9 cellular contexts compared by ENCODE assay signal in genomic region chr3:187367561-187368103, GRCh38. TPM values are rescaled to one million over a fixed set of nuclear protein-coding genes. Genes with fewer than 3 reads are reported as not detected.
DNase-seq lines count a peak whose midpoint lies in the region; ATAC-seq and TF ChIP-seq lines count a peak whose summit lies in the region.
"Had no signal": no experiment of that assay in that cellular context is flagged by ENCODE, and none has a peak within 500 bp of the region (broad histone marks: within the 10 kb centered on the region; RNA-seq: fewer than 3 reads in every experiment).

No MANE protein-coding gene starts in this region.

- H3K27ac Mint-ChIP-seq in naive thymus-derived CD4-positive, alpha-beta T cell, result peak overlapping the region; percentile 94 to 100 (median 98)

- H3K27me3 ChIP-seq in body of pancreas, result no peaks in the 10 kb centered on the region
- H3K27me3 ChIP-seq in naive thymus-derived CD4-positive, alpha-beta T cell (ENCODE audit: control insufficient read depth in 2 of 2, insufficient read depth in 2 of 2, low read length in 2 of 2), result no peaks in the 10 kb centered on the region

- TF ChIP-seq POLR2A in body of pancreas (IDR thresholded peaks at IDR 0.05), result no peak

- ATAC-seq in body of pancreas, result peak; percentile 17
- ATAC-seq in naive thymus-derived CD4-positive, alpha-beta T cell, result no peak
- ATAC-seq in GM18870 (IDR thresholded peaks at IDR 0.05; ENCODE audit: unreplicated experiment), result no peak

- peaks cover 21 to 42% (median 29%) of the 10 kb centered on the region in 7 donors for H3K4me1 Mint-ChIP-seq in naive thymus-derived CD4-positive, alpha-beta T cell

- no peaks in the 10 kb centered on the region for H3K27me3 Mint-ChIP-seq in naive thymus-derived CD4-positive, alpha-beta T cell

- H3K4me1 ChIP-seq in body of pancreas, result peaks cover 7% of the 10 kb centered on the region
- peaks cover 9 to 13% of the 10 kb centered on the region in 2 donors for H3K4me1 ChIP-seq in naive thymus-derived CD4-positive, alpha-beta T cell (ENCODE audit: control insufficient read depth in 2 of 2, insufficient read depth in 2 of 2, low read length in 2 of 2)

- WGBS in body of pancreas, 2 donors, result 85 to 88% methylated on average over 9 to 16 of the region's 29 CpGs

- H3K36me3 ChIP-seq in KOPT-K1 (ENCODE audit: insufficient read depth, low read length), result peaks cover 25% of the 10 kb centered on the region
- no peaks in the 10 kb centered on the region for H3K36me3 ChIP-seq in body of pancreas (replicated peaks in 1 of 2; ENCODE audit: insufficient read depth in 1 of 2, low read depth in 2 of 2)
- peaks cover 0 to 21% (median 4%) of the 10 kb centered on the region in 3 experiments for H3K36me3 ChIP-seq in naive thymus-derived CD4-positive, alpha-beta T cell (ENCODE audit: control insufficient read depth in 2 of 3, insufficient read depth in 3 of 3, low read length in 3 of 3)

- H3K27ac ChIP-seq in KOPT-K1 (ENCODE audit: low read depth, low read length, poor library complexity, severe bottlenecking), result peak overlapping the region; percentile 94
- H3K27ac ChIP-seq in body of pancreas, result peak overlapping the region; percentile 68 to 90 (median 89)
- H3K27ac ChIP-seq in naive thymus-derived CD4-positive, alpha-beta T cell (ENCODE audit: low read depth, low read length), result peak overlapping the region; percentile 78

- intact Hi-C loops in body of pancreas (cut with DNase I), result no loop called here
- intact Hi-C loops in naive thymus-derived CD4-positive, alpha-beta T cell (cut with micrococcal nuclease), result loop anchor here (1.0 to 10.0 kb wide), 9 partner anchors 228 to 1765 kb away; partner anchors contain the start of genes DNAJB11 (in 1 of the 2), LPP (in 1 of the 2), RPL39L (in 1 of the 2) and TRA2B (in 1 of the 2)

- DNase-seq in AG10803 (ENCODE audit: low read depth) (no peak), body of pancreas (peak in 1 of 4 donors; percentile 11), GM20000 (ENCODE audit: low spot score) (no peak), NCI-H1436 (lab: John Stamatoyannopoulos, UW) (no peak), KG1 (lab: John Stamatoyannopoulos, UW) (no peak)
- peak in 4 of 9 donors; percentile 8 to 29 (median 17) for DNase-seq in naive thymus-derived CD4-positive, alpha-beta T cell
- DNase-seq: SW 1271 had no signal

- CTCF ChIA-PET in naive thymus-derived CD4-positive, alpha-beta T cell (lab: Charles Lee), result interaction anchor here (1.1 kb wide), 1 partner anchor 48 kb away, joined by 4 read pairs; no protein-coding TSS in a partner anchor

- H3K9me3 ChIP-seq in KOPT-K1 (ENCODE audit: insufficient read depth, low read length, poor library complexity, severe bottlenecking), result no peaks in the 10 kb centered on the region
- no peaks in the 10 kb centered on the region for H3K9me3 ChIP-seq in body of pancreas
- no peaks in the 10 kb centered on the region for H3K9me3 ChIP-seq in naive thymus-derived CD4-positive, alpha-beta T cell (ENCODE audit: control insufficient read depth in 2 of 3, low read length in 3 of 3)

- peaks cover 0 to 36% (median 6%) of the 10 kb centered on the region in 11 donors for H3K9me3 Mint-ChIP-seq in naive thymus-derived CD4-positive, alpha-beta T cell

- H3K4me3 ChIP-seq in AG10803 (ENCODE audit: low read length) (peak overlapping the region; percentile 65), body of pancreas (no peak overlapping the region)
- peak overlapping the region; percentile 85 for H3K4me3 ChIP-seq in naive thymus-derived CD4-positive, alpha-beta T cell (ENCODE audit: low read length)

- H3K36me3 Mint-ChIP-seq in naive thymus-derived CD4-positive, alpha-beta T cell, result peaks cover 21 to 46% (median 35%) of the 10 kb centered on the region in 5 donors

- POLR2A ChIA-PET in naive thymus-derived CD4-positive, alpha-beta T cell (lab: Charles Lee), result interaction anchor here (0.8 to 1.4 kb wide), 4 partner anchors 10 to 1433 kb away, joined by 3 to 4 read pairs (median 4); partner anchors contain the start of gene RPL39L

- H3K4me3 Mint-ChIP-seq in naive thymus-derived CD4-positive, alpha-beta T cell, result peak overlapping the region; percentile 89 to 100 (median 98)

- TF ChIP-seq CTCF in AG10803 (conservative IDR thresholded peaks at IDR 0.05; ENCODE audit: low read length), result no peak
- TF ChIP-seq CTCF in body of pancreas (IDR thresholded peaks at IDR 0.05), result no peak
- TF ChIP-seq CTCF in GM20000 (IDR thresholded peaks at IDR 0.05; ENCODE audit: extremely low read depth, missing control alignments), result no peak

RNA-seq across cellular contexts. Expression of gene RTP4, which starts 0.6 kb away (rescaled TPM):
- total RNA-seq in body of pancreas, result 1 to 10 TPM; 2.0 to 3.6 TPM
- 10 to 100 TPM in 1 of 5 experiments, 1 to 10 TPM in 4; 1.6 to 23.1 (median 5.5) TPM for total RNA-seq in naive thymus-derived CD4-positive, alpha-beta T cell
- 10 to 100 TPM in 1 of 2 donors, 1 to 10 TPM in 1; 7.3 to 13.3 TPM for polyA plus RNA-seq in naive thymus-derived CD4-positive, alpha-beta T cell

Comparison
In these comparisons a context has a peak if more than half of its experiments do, and no peak if none do; other contexts are left out.
1. H3K4me3 ChIP-seq: peak in AG10803 (single experiment) and naive thymus-derived CD4-positive, alpha-beta T cell (single experiment); none in body of pancreas (0 of 2).
2. Peak in every context shown above with its lines, with median percentiles within 50 percentile points of each other: H3K27ac ChIP-seq.